ENCODE assay signal across 10 cellular contexts in genomic region chr1:248822148-248823032, GRCh38. TPM values are rescaled to one million over a fixed set of nuclear protein-coding genes. Genes with fewer than 3 reads are reported as not detected.
A peak's percentile ranks its signal among the peaks of the same experiment; 100 is the strongest.
DNase-seq lines count a peak whose midpoint lies in the region; ATAC-seq and TF ChIP-seq lines count a peak whose summit lies in the region.
"Had no signal": no experiment of that assay in that cellular context is flagged by ENCODE, and none has a peak within 500 bp of the region (broad histone marks: within the 10 kb centered on the region; RNA-seq: fewer than 3 reads in every experiment).

No MANE protein-coding gene starts in this region.

- H3K36me3 Mint-ChIP-seq in activated T-helper 17 cell treated with anti-CD3 and anti-CD28 coated beads, Interleukin-2, amount 50 U/mL, for 72 hours (ENCODE audit: low read depth), result peaks cover 77% of the 10 kb centered on the region
- peaks cover 0 to 48% (median 5%) of the 10 kb centered on the region in 3 donors for H3K36me3 Mint-ChIP-seq in naive thymus-derived CD8-positive, alpha-beta T cell

- ATAC-seq in HG03095 (IDR thresholded peaks at IDR 0.05; ENCODE audit: unreplicated experiment), result peak; percentile 27
- no peak for ATAC-seq in activated T-helper 17 cell treated with anti-CD3 and anti-CD28 coated beads, Interleukin-2, amount 50 U/mL, for 72 hours (replicated peaks)
- ATAC-seq in naive thymus-derived CD8-positive, alpha-beta T cell, result no peak

- peak overlapping the region; percentile 82 for H3K4me3 Mint-ChIP-seq in activated T-helper 17 cell treated with anti-CD3 and anti-CD28 coated beads, Interleukin-2, amount 50 U/mL, for 72 hours
- H3K4me3 Mint-ChIP-seq in naive thymus-derived CD8-positive, alpha-beta T cell, result peak overlapping the region in 9 of 10 donors; percentile 91 to 99 (median 98)

- peak overlapping the region; percentile 9; the same call in 1 of the 2 replicates for H3K4me3 ChIP-seq in GM12865 (ENCODE audit: low read depth, low read length)
- H3K4me3 ChIP-seq: PC-9 had no signal

- H3K9me3 Mint-ChIP-seq in activated T-helper 17 cell treated with anti-CD3 and anti-CD28 coated beads, Interleukin-2, amount 50 U/mL, for 72 hours, result peaks cover 4% of the 10 kb centered on the region
- no peaks in the 10 kb centered on the region for H3K9me3 Mint-ChIP-seq in naive thymus-derived CD8-positive, alpha-beta T cell

- no peak for TF ChIP-seq CTCF in GM12865 (IDR thresholded peaks at IDR 0.05; ENCODE audit: insufficient read depth, low read depth, low read length, missing control alignments)

- H3K27ac Mint-ChIP-seq in activated T-helper 17 cell treated with anti-CD3 and anti-CD28 coated beads, Interleukin-2, amount 50 U/mL, for 72 hours, result peak overlapping the region; percentile 95
- H3K27ac Mint-ChIP-seq in naive thymus-derived CD8-positive, alpha-beta T cell, result peak overlapping the region in 5 of 10 donors; percentile 5 to 83 (median 20)

- DNase-seq in GM12865 (ENCODE audit: low read depth), result peak; percentile 49
- no peak for DNase-seq in naive thymus-derived CD8-positive, alpha-beta T cell
- DNase-seq in DMS53 (lab: John Stamatoyannopoulos, UW), result no peak
- DNase-seq in dedifferentiated amniotic fluid mesenchymal stem cell (ENCODE audit: extremely low spot score), result no peak
- no peak for DNase-seq in effector CD4-positive, alpha-beta T cell
- no peak for DNase-seq in iPS-NIHi7 (ENCODE audit: extremely low spot score)
- DNase-seq: activated naive CD4-positive, alpha-beta T cell treated with anti-CD3 and anti-CD28 coated beads, Interleukin-2, amount 50 U/mL, for 16 hours; PC-9 had no signal

- H3K4me1 Mint-ChIP-seq in activated T-helper 17 cell treated with anti-CD3 and anti-CD28 coated beads, Interleukin-2, amount 50 U/mL, for 72 hours, result peaks cover 50% of the 10 kb centered on the region
- peaks cover 44 to 92% (median 90%) of the 10 kb centered on the region in 4 donors for H3K4me1 Mint-ChIP-seq in naive thymus-derived CD8-positive, alpha-beta T cell

- H3K27me3 Mint-ChIP-seq in activated T-helper 17 cell treated with anti-CD3 and anti-CD28 coated beads, Interleukin-2, amount 50 U/mL, for 72 hours, result no peaks in the 10 kb centered on the region
- H3K27me3 Mint-ChIP-seq in naive thymus-derived CD8-positive, alpha-beta T cell, result no peaks in the 10 kb centered on the region

- POLR2A ChIA-PET in naive thymus-derived CD8-positive, alpha-beta T cell (lab: Charles Lee), result no interaction called here

RNA-seq across cellular contexts. Expression of gene SH3BP5L, which starts 3.3 kb away (rescaled TPM):
- 10 to 100 TPM; 21.0 to 25.6 TPM for total RNA-seq in activated T-helper 17 cell treated with anti-CD3 and anti-CD28 coated beads, Interleukin-2, amount 50 U/mL, for 72 hours
- total RNA-seq in naive thymus-derived CD8-positive, alpha-beta T cell, result 10 to 100 TPM; 28.5 to 29.9 TPM
- polyA plus RNA-seq in naive thymus-derived CD8-positive, alpha-beta T cell, result 1 to 10 TPM; 1.6 to 3.5 (median 2.6) TPM

RNA-seq across cellular contexts. Expression of gene ZNF672, which starts 15.6 kb away (rescaled TPM):
- 10 to 100 TPM; 36.1 to 38.8 TPM for total RNA-seq in activated T-helper 17 cell treated with anti-CD3 and anti-CD28 coated beads, Interleukin-2, amount 50 U/mL, for 72 hours
- total RNA-seq in naive thymus-derived CD8-positive, alpha-beta T cell, result 10 to 100 TPM; 35.8 to 37.2 TPM
- 10 to 100 TPM; 17.9 to 25.6 (median 19.6) TPM for polyA plus RNA-seq in naive thymus-derived CD8-positive, alpha-beta T cell

RNA-seq across cellular contexts. Expression of gene ZNF692, which starts 36.5 kb away (rescaled TPM):
- 100 to 1,000 TPM; 103 to 108 TPM for total RNA-seq in activated T-helper 17 cell treated with anti-CD3 and anti-CD28 coated beads, Interleukin-2, amount 50 U/mL, for 72 hours
- 10 to 100 TPM; 68.9 to 69.6 TPM for total RNA-seq in naive thymus-derived CD8-positive, alpha-beta T cell
- polyA plus RNA-seq in naive thymus-derived CD8-positive, alpha-beta T cell, result 1 to 10 TPM; 5.2 to 9.3 (median 5.9) TPM
